2 cellular contexts compared by ENCODE assay signal in the genomic region with DNA sequence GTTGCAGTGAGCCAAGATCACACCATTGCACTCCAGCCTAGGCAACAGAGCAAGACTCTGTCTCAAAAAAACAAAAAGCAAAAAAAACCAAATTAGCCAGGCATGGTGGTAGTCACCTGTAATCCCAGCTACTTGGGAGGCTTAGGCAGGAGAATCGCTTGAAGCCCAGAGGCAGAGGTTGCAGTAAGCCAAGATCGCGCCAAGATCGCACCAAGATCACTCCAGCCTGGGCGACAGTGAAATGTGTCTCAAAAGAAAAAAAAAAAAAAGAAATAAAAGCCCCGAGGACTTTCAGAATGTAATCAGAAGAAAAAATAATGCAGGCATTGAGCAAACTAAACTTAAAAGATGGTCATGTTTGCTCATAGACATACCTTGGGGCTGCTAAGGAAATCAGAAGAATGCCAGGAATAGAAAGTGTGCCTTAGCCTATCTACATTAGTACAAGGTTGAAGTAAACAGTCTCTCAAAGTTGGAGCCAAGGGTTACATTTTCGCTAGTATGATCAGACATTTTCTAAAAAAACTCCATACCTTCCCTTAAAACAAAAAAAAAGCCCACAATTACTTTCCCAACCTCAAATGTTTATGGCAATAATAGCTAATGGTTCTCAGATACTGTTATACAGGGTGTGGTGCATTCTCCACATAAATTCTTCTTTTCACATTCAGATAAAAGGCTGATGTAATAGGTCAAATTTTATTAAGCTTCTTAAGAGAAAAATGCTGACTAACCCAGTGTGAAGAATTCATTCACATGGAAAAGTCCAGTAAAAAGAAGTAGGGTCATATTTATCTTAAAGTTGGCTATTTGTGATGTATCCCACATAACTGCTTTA.
TF ChIP-seq lines count a peak whose summit lies in the region.

No MANE protein-coding gene starts in this region.

TF ChIP-seq in HCT116, 20 proteins besides CTCF, POLR2A, EP300 and RAD21:
- TF ChIP-seq ZFX (IDR thresholded peaks at IDR 0.05): no peak
- TF ChIP-seq, protein P1, sequence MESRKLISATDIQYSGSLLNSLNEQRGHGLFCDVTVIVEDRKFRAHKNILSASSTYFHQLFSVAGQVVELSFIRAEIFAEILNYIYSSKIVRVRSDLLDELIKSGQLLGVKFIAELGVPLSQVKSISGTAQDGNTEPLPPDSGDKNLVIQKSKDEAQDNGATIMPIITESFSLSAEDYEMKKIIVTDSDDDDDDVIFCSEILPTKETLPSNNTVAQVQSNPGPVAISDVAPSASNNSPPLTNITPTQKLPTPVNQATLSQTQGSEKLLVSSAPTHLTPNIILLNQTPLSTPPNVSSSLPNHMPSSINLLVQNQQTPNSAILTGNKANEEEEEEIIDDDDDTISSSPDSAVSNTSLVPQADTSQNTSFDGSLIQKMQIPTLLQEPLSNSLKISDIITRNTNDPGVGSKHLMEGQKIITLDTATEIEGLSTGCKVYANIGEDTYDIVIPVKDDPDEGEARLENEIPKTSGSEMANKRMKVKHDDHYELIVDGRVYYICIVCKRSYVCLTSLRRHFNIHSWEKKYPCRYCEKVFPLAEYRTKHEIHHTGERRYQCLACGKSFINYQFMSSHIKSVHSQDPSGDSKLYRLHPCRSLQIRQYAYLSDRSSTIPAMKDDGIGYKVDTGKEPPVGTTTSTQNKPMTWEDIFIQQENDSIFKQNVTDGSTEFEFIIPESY (IDR thresholded peaks at IDR 0.05; ENCODE audit: extremely low read depth, insufficient replicate concordance, low read length): no peak
- TF ChIP-seq, protein P2, sequence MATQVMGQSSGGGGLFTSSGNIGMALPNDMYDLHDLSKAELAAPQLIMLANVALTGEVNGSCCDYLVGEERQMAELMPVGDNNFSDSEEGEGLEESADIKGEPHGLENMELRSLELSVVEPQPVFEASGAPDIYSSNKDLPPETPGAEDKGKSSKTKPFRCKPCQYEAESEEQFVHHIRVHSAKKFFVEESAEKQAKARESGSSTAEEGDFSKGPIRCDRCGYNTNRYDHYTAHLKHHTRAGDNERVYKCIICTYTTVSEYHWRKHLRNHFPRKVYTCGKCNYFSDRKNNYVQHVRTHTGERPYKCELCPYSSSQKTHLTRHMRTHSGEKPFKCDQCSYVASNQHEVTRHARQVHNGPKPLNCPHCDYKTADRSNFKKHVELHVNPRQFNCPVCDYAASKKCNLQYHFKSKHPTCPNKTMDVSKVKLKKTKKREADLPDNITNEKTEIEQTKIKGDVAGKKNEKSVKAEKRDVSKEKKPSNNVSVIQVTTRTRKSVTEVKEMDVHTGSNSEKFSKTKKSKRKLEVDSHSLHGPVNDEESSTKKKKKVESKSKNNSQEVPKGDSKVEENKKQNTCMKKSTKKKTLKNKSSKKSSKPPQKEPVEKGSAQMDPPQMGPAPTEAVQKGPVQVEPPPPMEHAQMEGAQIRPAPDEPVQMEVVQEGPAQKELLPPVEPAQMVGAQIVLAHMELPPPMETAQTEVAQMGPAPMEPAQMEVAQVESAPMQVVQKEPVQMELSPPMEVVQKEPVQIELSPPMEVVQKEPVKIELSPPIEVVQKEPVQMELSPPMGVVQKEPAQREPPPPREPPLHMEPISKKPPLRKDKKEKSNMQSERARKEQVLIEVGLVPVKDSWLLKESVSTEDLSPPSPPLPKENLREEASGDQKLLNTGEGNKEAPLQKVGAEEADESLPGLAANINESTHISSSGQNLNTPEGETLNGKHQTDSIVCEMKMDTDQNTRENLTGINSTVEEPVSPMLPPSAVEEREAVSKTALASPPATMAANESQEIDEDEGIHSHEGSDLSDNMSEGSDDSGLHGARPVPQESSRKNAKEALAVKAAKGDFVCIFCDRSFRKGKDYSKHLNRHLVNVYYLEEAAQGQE (IDR thresholded peaks at IDR 0.05; ENCODE audit: low read depth): no peak
- TF ChIP-seq, protein P3, sequence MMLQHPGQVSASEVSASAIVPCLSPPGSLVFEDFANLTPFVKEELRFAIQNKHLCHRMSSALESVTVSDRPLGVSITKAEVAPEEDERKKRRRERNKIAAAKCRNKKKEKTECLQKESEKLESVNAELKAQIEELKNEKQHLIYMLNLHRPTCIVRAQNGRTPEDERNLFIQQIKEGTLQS (IDR thresholded peaks at IDR 0.05): no peak
- TF ChIP-seq SRF (IDR thresholded peaks at IDR 0.05; ENCODE audit: low read depth): no peak
- TF ChIP-seq EZH2 (IDR thresholded peaks at IDR 0.05): no peak
- TF ChIP-seq POLR2AphosphoS5 (IDR thresholded peaks at IDR 0.05; ENCODE audit: low read depth, low read length): no peak
- TF ChIP-seq FOSL1 (IDR thresholded peaks at IDR 0.05; ENCODE audit: low read depth): no peak
- TF ChIP-seq CEBPB (IDR thresholded peaks at IDR 0.05; ENCODE audit: low read depth): no peak
- TF ChIP-seq CBX3 (IDR thresholded peaks at IDR 0.05; ENCODE audit: low read depth): no peak
- no peak for TF ChIP-seq ELF1 (IDR thresholded peaks at IDR 0.05; ENCODE audit: borderline replicate concordance, low read depth)
- TF ChIP-seq, protein P4, sequence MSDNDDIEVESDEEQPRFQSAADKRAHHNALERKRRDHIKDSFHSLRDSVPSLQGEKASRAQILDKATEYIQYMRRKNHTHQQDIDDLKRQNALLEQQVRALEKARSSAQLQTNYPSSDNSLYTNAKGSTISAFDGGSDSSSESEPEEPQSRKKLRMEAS (IDR thresholded peaks at IDR 0.05): no peak
- TF ChIP-seq ZNF274 (IDR thresholded peaks at IDR 0.05; ENCODE audit: low read depth, low read length): no peak
- no peak for TF ChIP-seq SIN3A (IDR thresholded peaks at IDR 0.05; ENCODE audit: low read depth)
- TF ChIP-seq SP1 (IDR thresholded peaks at IDR 0.05; ENCODE audit: low read depth): no peak
- TF ChIP-seq EZH2phosphoT487 (IDR thresholded peaks at IDR 0.05; ENCODE audit: borderline replicate concordance): no peak
- no peak for TF ChIP-seq EGR1 (IDR thresholded peaks at IDR 0.05; ENCODE audit: low read depth)
- TF ChIP-seq YY1 (IDR thresholded peaks at IDR 0.05; ENCODE audit: extremely low read depth, insufficient replicate concordance, low read depth, low read length): no peak
- no peak for TF ChIP-seq JUND (IDR thresholded peaks at IDR 0.05)
- TF ChIP-seq TCF7L2 (IDR thresholded peaks at IDR 0.05; ENCODE audit: borderline replicate concordance, extremely low read depth, insufficient read depth, insufficient read length): no peak

TF ChIP-seq in GM12878, 131 proteins besides CTCF, POLR2A, EP300 and RAD21:
- TF ChIP-seq ATF7 (IDR thresholded peaks at IDR 0.05; ENCODE audit: low read depth): no peak
- no peak for TF ChIP-seq SPI1 (IDR thresholded peaks at IDR 0.05; ENCODE audit: borderline replicate concordance, insufficient read depth, low read depth, low read length)
- TF ChIP-seq DPF2 (IDR thresholded peaks at IDR 0.05): no peak
- TF ChIP-seq PML (IDR thresholded peaks at IDR 0.05; ENCODE audit: low read length): no peak
- no peak for TF ChIP-seq BACH1 (IDR thresholded peaks at IDR 0.05; ENCODE audit: borderline replicate concordance)
- no peak for TF ChIP-seq SUPT20H (IDR thresholded peaks at IDR 0.05; ENCODE audit: borderline replicate concordance, control insufficient read depth, low read depth, low read length)
- TF ChIP-seq, protein P5, sequence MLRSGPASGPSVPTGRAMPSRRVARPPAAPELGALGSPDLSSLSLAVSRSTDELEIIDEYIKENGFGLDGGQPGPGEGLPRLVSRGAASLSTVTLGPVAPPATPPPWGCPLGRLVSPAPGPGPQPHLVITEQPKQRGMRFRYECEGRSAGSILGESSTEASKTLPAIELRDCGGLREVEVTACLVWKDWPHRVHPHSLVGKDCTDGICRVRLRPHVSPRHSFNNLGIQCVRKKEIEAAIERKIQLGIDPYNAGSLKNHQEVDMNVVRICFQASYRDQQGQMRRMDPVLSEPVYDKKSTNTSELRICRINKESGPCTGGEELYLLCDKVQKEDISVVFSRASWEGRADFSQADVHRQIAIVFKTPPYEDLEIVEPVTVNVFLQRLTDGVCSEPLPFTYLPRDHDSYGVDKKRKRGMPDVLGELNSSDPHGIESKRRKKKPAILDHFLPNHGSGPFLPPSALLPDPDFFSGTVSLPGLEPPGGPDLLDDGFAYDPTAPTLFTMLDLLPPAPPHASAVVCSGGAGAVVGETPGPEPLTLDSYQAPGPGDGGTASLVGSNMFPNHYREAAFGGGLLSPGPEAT (IDR thresholded peaks at IDR 0.05; ENCODE audit: low read depth): no peak
- TF ChIP-seq, protein P4 (IDR thresholded peaks at IDR 0.05; ENCODE audit: low read depth, low read length): no peak
- no peak for TF ChIP-seq NBN (IDR thresholded peaks at IDR 0.05)
- TF ChIP-seq KAT2A (conservative IDR thresholded peaks at IDR 0.05; ENCODE audit: control insufficient read depth, low read depth, low read length): no peak
- TF ChIP-seq ZBED1 (IDR thresholded peaks at IDR 0.05; ENCODE audit: borderline replicate concordance): no peak
- TF ChIP-seq TAF1 (IDR thresholded peaks at IDR 0.05; ENCODE audit: borderline replicate concordance, low read depth, low read length): no peak
- no peak for TF ChIP-seq NRF1 (conservative IDR thresholded peaks at IDR 0.05; ENCODE audit: low read depth, low read length)
- TF ChIP-seq, protein P6, sequence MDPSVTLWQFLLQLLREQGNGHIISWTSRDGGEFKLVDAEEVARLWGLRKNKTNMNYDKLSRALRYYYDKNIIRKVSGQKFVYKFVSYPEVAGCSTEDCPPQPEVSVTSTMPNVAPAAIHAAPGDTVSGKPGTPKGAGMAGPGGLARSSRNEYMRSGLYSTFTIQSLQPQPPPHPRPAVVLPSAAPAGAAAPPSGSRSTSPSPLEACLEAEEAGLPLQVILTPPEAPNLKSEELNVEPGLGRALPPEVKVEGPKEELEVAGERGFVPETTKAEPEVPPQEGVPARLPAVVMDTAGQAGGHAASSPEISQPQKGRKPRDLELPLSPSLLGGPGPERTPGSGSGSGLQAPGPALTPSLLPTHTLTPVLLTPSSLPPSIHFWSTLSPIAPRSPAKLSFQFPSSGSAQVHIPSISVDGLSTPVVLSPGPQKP (IDR thresholded peaks at IDR 0.05; ENCODE audit: low read depth, low read length): no peak
- TF ChIP-seq MYC (IDR thresholded peaks at IDR 0.05; ENCODE audit: insufficient read depth, insufficient read length, insufficient replicate concordance, low read length, severe bottlenecking): no peak
- TF ChIP-seq FOS (IDR thresholded peaks at IDR 0.05; ENCODE audit: borderline replicate concordance, extremely low read depth, insufficient read length): no peak
- TF ChIP-seq JUNB (IDR thresholded peaks at IDR 0.05): no peak
- no peak for TF ChIP-seq KLF5 (IDR thresholded peaks at IDR 0.05; ENCODE audit: partially characterized antibody)
- no peak for TF ChIP-seq JUND (IDR thresholded peaks at IDR 0.05; ENCODE audit: low read depth, low read length)
- TF ChIP-seq POLR2AphosphoS5 (IDR thresholded peaks at IDR 0.05; ENCODE audit: low read length): no peak
